In the genomic region with DNA sequence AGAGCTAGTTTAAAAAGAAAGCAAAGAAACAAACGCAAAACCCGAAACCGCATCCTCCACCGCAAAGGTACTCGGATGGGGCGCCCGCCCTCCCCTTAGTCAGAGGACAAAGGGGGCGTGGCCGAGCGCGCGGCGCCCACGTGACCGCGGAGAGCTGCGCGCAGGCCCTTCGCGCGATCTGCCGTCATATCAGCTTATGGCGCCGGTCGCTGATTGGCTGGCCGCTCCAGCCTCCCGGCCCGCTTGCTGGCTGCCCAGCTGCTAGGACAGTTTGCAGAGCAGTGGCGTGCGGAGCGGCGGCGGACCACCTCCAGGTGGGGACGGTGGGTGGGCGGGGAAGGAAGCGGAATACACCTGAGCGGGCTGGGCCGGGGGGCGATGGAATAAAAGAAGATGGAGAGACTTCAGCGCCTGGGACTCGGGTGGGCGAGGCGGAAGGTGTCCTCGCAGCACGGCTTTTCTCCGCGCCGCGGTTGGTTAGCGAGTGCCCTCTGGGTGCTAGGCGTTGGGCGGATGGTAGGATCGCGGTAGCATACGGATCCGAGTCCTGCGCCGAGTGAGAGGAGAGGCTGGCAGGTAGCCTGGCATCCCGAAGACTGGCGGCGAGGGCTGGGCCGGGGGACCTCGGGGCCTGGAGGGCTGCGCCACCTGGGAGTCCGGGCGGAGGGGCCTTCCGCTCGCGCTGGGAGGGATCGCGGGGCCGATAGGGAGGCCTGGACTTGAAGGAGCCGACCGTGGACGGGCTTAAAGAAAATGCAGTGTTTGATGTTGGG, we compare ENCODE assay signal across 1 cellular context.
TF ChIP-seq lines count a peak whose summit lies in the region.

A gene with protein sequence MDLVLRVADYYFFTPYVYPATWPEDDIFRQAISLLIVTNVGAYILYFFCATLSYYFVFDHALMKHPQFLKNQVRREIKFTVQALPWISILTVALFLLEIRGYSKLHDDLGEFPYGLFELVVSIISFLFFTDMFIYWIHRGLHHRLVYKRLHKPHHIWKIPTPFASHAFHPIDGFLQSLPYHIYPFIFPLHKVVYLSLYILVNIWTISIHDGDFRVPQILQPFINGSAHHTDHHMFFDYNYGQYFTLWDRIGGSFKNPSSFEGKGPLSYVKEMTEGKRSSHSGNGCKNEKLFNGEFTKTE (plus strand): TSS at position 269 of the 773 bp plus-strand sequence. CDS start 10,605 bp downstream, outside the sequence.

TF ChIP-seq in HepG2, 621 proteins besides CTCF, POLR2A, EP300 and RAD21 (continued from another document and continues in another):
- TF ChIP-seq, protein P1, sequence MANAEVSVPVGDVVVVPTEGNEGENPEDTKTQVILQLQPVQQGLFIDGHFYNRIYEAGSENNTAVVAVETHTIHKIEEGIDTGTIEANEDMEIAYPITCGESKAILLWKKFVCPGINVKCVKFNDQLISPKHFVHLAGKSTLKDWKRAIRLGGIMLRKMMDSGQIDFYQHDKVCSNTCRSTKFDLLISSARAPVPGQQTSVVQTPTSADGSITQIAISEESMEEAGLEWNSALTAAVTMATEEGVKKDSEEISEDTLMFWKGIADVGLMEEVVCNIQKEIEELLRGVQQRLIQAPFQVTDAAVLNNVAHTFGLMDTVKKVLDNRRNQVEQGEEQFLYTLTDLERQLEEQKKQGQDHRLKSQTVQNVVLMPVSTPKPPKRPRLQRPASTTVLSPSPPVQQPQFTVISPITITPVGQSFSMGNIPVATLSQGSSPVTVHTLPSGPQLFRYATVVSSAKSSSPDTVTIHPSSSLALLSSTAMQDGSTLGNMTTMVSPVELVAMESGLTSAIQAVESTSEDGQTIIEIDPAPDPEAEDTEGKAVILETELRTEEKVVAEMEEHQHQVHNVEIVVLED (CRISPR knock-in tag; IDR thresholded peaks at IDR 0.05; ENCODE audit: borderline replicate concordance): peak; percentile 83
- TF ChIP-seq, protein P2, sequence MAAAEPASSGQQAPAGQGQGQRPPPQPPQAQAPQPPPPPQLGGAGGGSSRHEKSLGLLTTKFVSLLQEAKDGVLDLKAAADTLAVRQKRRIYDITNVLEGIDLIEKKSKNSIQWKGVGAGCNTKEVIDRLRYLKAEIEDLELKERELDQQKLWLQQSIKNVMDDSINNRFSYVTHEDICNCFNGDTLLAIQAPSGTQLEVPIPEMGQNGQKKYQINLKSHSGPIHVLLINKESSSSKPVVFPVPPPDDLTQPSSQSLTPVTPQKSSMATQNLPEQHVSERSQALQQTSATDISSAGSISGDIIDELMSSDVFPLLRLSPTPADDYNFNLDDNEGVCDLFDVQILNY (CRISPR knock-in tag; conservative IDR thresholded peaks at IDR 0.05): peak; percentile 62; the same call in 1 of the 2 replicates
- TF ChIP-seq, protein P3, sequence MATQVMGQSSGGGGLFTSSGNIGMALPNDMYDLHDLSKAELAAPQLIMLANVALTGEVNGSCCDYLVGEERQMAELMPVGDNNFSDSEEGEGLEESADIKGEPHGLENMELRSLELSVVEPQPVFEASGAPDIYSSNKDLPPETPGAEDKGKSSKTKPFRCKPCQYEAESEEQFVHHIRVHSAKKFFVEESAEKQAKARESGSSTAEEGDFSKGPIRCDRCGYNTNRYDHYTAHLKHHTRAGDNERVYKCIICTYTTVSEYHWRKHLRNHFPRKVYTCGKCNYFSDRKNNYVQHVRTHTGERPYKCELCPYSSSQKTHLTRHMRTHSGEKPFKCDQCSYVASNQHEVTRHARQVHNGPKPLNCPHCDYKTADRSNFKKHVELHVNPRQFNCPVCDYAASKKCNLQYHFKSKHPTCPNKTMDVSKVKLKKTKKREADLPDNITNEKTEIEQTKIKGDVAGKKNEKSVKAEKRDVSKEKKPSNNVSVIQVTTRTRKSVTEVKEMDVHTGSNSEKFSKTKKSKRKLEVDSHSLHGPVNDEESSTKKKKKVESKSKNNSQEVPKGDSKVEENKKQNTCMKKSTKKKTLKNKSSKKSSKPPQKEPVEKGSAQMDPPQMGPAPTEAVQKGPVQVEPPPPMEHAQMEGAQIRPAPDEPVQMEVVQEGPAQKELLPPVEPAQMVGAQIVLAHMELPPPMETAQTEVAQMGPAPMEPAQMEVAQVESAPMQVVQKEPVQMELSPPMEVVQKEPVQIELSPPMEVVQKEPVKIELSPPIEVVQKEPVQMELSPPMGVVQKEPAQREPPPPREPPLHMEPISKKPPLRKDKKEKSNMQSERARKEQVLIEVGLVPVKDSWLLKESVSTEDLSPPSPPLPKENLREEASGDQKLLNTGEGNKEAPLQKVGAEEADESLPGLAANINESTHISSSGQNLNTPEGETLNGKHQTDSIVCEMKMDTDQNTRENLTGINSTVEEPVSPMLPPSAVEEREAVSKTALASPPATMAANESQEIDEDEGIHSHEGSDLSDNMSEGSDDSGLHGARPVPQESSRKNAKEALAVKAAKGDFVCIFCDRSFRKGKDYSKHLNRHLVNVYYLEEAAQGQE (IDR thresholded peaks at IDR 0.05; ENCODE audit: borderline replicate concordance in 1 of 2, low read depth in 1 of 2, low read length in 2 of 2): peak in 1 of 2 experiments; percentile 78; a peak in 3 of 4 replicates
- TF ChIP-seq SMYD3 (CRISPR knock-in tag; IDR thresholded peaks at IDR 0.05): peak; percentile 62
- TF ChIP-seq ZMYM2 (CRISPR knock-in tag; IDR thresholded peaks at IDR 0.05): 0 out of 2 replicates have a peak, but pooled peaks have one; percentile 17
- TF ChIP-seq NR2F6 (IDR thresholded peaks at IDR 0.05): no peak
- peak; percentile 35 for TF ChIP-seq NR2F6 (CRISPR knock-in tag; IDR thresholded peaks at IDR 0.05)
- no peak for TF ChIP-seq ZNF446 (CRISPR knock-in tag; IDR thresholded peaks at IDR 0.05)
- peak; percentile 92 for TF ChIP-seq POGZ (CRISPR knock-in tag; IDR thresholded peaks at IDR 0.05)
- TF ChIP-seq REPIN1 (CRISPR knock-in tag; IDR thresholded peaks at IDR 0.05; ENCODE audit: borderline replicate concordance, low read depth): 0 out of 2 replicates have a peak, but pooled peaks have one; percentile 11
- TF ChIP-seq, protein P4, sequence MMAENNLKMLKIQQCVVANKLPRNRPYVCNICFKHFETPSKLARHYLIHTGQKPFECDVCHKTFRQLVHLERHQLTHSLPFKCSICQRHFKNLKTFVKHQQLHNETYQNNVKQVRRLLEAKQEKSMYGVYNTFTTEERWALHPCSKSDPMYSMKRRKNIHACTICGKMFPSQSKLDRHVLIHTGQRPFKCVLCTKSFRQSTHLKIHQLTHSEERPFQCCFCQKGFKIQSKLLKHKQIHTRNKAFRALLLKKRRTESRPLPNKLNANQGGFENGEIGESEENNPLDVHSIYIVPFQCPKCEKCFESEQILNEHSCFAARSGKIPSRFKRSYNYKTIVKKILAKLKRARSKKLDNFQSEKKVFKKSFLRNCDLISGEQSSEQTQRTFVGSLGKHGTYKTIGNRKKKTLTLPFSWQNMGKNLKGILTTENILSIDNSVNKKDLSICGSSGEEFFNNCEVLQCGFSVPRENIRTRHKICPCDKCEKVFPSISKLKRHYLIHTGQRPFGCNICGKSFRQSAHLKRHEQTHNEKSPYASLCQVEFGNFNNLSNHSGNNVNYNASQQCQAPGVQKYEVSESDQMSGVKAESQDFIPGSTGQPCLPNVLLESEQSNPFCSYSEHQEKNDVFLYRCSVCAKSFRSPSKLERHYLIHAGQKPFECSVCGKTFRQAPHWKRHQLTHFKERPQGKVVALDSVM (CRISPR knock-in tag; IDR thresholded peaks at IDR 0.05): 0 out of 2 replicates have a peak, but pooled peaks have one; percentile 32
- TF ChIP-seq SOX5 (CRISPR knock-in tag; IDR thresholded peaks at IDR 0.05; ENCODE audit: borderline replicate concordance): peak; percentile 7; the same call in 1 of the 2 replicates
- no peak for TF ChIP-seq ZNF589 (CRISPR knock-in tag; conservative IDR thresholded peaks at IDR 0.05)
- no peak for TF ChIP-seq ATM (IDR thresholded peaks at IDR 0.05; ENCODE audit: borderline replicate concordance)
- TF ChIP-seq KLF16 (CRISPR knock-in tag; IDR thresholded peaks at IDR 0.05): peak in 1 of 2 experiments; percentile 85; a peak in 2 of 4 replicates
- TF ChIP-seq ZNF556 (CRISPR knock-in tag; IDR thresholded peaks at IDR 0.05; ENCODE audit: borderline replicate concordance): peak; percentile 85
- TF ChIP-seq, protein P5, sequence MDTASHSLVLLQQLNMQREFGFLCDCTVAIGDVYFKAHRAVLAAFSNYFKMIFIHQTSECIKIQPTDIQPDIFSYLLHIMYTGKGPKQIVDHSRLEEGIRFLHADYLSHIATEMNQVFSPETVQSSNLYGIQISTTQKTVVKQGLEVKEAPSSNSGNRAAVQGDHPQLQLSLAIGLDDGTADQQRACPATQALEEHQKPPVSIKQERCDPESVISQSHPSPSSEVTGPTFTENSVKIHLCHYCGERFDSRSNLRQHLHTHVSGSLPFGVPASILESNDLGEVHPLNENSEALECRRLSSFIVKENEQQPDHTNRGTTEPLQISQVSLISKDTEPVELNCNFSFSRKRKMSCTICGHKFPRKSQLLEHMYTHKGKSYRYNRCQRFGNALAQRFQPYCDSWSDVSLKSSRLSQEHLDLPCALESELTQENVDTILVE (CRISPR knock-in tag; IDR thresholded peaks at IDR 0.05): peak; percentile 66; the same call in 1 of the 2 replicates
- TF ChIP-seq, protein P6, sequence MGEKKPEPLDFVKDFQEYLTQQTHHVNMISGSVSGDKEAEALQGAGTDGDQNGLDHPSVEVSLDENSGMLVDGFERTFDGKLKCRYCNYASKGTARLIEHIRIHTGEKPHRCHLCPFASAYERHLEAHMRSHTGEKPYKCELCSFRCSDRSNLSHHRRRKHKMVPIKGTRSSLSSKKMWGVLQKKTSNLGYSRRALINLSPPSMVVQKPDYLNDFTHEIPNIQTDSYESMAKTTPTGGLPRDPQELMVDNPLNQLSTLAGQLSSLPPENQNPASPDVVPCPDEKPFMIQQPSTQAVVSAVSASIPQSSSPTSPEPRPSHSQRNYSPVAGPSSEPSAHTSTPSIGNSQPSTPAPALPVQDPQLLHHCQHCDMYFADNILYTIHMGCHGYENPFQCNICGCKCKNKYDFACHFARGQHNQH (CRISPR knock-in tag; IDR thresholded peaks at IDR 0.05): 0 out of 2 replicates have a peak, but pooled peaks have one; percentile 36
- TF ChIP-seq HOXA5 (CRISPR knock-in tag; IDR thresholded peaks at IDR 0.05): peak; percentile 49; the same call in 1 of the 2 replicates
- TF ChIP-seq ELF3 (CRISPR knock-in tag; IDR thresholded peaks at IDR 0.05): peak; percentile 54; the same call in 1 of the 2 replicates
- TF ChIP-seq DNMT3B (CRISPR knock-in tag; conservative IDR thresholded peaks at IDR 0.05): no peak
- TF ChIP-seq ZNF780A (CRISPR knock-in tag; IDR thresholded peaks at IDR 0.05): 0 out of 2 replicates have a peak, but pooled peaks have one; percentile 14
- 0 out of 2 replicates have a peak, but pooled peaks have one; percentile 23 for TF ChIP-seq ZFP1 (CRISPR knock-in tag; IDR thresholded peaks at IDR 0.05)
- 0 out of 2 replicates have a peak, but pooled peaks have one; percentile 73 for TF ChIP-seq RFXAP (CRISPR knock-in tag; IDR thresholded peaks at IDR 0.05; ENCODE audit: borderline replicate concordance)
- TF ChIP-seq ONECUT2 (CRISPR knock-in tag; IDR thresholded peaks at IDR 0.05): no peak
- TF ChIP-seq ZNF30 (CRISPR knock-in tag; IDR thresholded peaks at IDR 0.05): no peak
- TF ChIP-seq, protein P7, sequence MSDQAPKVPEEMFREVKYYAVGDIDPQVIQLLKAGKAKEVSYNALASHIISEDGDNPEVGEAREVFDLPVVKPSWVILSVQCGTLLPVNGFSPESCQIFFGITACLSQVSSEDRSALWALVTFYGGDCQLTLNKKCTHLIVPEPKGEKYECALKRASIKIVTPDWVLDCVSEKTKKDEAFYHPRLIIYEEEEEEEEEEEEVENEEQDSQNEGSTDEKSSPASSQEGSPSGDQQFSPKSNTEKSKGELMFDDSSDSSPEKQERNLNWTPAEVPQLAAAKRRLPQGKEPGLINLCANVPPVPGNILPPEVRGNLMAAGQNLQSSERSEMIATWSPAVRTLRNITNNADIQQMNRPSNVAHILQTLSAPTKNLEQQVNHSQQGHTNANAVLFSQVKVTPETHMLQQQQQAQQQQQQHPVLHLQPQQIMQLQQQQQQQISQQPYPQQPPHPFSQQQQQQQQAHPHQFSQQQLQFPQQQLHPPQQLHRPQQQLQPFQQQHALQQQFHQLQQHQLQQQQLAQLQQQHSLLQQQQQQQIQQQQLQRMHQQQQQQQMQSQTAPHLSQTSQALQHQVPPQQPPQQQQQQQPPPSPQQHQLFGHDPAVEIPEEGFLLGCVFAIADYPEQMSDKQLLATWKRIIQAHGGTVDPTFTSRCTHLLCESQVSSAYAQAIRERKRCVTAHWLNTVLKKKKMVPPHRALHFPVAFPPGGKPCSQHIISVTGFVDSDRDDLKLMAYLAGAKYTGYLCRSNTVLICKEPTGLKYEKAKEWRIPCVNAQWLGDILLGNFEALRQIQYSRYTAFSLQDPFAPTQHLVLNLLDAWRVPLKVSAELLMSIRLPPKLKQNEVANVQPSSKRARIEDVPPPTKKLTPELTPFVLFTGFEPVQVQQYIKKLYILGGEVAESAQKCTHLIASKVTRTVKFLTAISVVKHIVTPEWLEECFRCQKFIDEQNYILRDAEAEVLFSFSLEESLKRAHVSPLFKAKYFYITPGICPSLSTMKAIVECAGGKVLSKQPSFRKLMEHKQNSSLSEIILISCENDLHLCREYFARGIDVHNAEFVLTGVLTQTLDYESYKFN (CRISPR knock-in tag; conservative IDR thresholded peaks at IDR 0.05): peak; percentile 44
- peak; percentile 92 for TF ChIP-seq DR1 (CRISPR knock-in tag; IDR thresholded peaks at IDR 0.05)
- peak; percentile 97 for TF ChIP-seq ZSCAN25 (CRISPR knock-in tag; IDR thresholded peaks at IDR 0.05)
- TF ChIP-seq TAF1 (CRISPR knock-in tag; IDR thresholded peaks at IDR 0.05): peak; percentile 99
- peak; percentile 6; the same call in 1 of the 2 replicates for TF ChIP-seq SNAPC2 (CRISPR knock-in tag; IDR thresholded peaks at IDR 0.05)
- peak; percentile 48; the same call in 1 of the 2 replicates for TF ChIP-seq GATA4 (IDR thresholded peaks at IDR 0.05; ENCODE audit: borderline replicate concordance, low read depth)
- TF ChIP-seq, protein P8, sequence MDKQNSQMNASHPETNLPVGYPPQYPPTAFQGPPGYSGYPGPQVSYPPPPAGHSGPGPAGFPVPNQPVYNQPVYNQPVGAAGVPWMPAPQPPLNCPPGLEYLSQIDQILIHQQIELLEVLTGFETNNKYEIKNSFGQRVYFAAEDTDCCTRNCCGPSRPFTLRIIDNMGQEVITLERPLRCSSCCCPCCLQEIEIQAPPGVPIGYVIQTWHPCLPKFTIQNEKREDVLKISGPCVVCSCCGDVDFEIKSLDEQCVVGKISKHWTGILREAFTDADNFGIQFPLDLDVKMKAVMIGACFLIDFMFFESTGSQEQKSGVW (CRISPR knock-in tag; IDR thresholded peaks at IDR 0.05; ENCODE audit: borderline replicate concordance): 0 out of 2 replicates have a peak, but pooled peaks have one; percentile 69
- TF ChIP-seq REL (CRISPR knock-in tag; conservative IDR thresholded peaks at IDR 0.05): no peak
- peak; percentile 46; the same call in 1 of the 2 replicates for TF ChIP-seq ARNT2 (CRISPR knock-in tag; IDR thresholded peaks at IDR 0.05; ENCODE audit: low read depth)
- TF ChIP-seq AHR (CRISPR knock-in tag; IDR thresholded peaks at IDR 0.05): 0 out of 2 replicates have a peak, but pooled peaks have one; percentile 73
- TF ChIP-seq ARNTL (CRISPR knock-in tag; IDR thresholded peaks at IDR 0.05): peak; percentile 70; the same call in 1 of the 2 replicates
- TF ChIP-seq, protein P9, sequence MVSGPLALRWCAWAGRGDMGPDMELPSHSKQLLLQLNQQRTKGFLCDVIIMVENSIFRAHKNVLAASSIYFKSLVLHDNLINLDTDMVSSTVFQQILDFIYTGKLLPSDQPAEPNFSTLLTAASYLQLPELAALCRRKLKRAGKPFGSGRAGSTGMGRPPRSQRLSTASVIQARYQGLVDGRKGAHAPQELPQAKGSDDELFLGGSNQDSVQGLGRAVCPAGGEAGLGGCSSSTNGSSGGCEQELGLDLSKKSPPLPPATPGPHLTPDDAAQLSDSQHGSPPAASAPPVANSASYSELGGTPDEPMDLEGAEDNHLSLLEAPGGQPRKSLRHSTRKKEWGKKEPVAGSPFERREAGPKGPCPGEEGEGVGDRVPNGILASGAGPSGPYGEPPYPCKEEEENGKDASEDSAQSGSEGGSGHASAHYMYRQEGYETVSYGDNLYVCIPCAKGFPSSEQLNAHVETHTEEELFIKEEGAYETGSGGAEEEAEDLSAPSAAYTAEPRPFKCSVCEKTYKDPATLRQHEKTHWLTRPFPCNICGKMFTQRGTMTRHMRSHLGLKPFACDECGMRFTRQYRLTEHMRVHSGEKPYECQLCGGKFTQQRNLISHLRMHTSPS (CRISPR knock-in tag; IDR thresholded peaks at IDR 0.05; ENCODE audit: low read depth): no peak
